ENCODE assay signal across 2 cellular contexts in the genomic region with DNA sequence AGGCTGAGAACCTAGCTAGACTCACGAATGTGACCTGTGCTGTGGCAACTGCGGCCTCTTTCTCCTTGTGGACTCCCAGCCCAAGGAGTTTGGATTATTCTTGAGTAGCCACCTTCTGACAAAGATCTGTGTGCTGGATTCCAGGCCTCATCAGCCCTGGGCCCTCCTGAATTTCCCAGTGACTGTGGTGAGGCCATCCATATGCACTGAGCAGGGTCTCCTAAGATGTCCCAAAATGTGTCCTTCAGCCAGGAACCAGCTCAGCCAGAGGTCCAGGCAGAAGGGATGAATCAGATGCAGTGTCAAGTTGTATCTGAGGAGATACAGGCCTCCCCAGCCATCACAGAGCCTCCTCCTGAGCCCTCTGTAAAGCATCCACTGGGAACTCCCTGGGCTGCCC.
TF ChIP-seq lines count a peak whose summit lies in the region.

No MANE protein-coding gene starts in this region.

TF ChIP-seq in SK-N-SH, 30 proteins besides CTCF, POLR2A, EP300 and RAD21 (continued from another document):
- TF ChIP-seq, protein P1, sequence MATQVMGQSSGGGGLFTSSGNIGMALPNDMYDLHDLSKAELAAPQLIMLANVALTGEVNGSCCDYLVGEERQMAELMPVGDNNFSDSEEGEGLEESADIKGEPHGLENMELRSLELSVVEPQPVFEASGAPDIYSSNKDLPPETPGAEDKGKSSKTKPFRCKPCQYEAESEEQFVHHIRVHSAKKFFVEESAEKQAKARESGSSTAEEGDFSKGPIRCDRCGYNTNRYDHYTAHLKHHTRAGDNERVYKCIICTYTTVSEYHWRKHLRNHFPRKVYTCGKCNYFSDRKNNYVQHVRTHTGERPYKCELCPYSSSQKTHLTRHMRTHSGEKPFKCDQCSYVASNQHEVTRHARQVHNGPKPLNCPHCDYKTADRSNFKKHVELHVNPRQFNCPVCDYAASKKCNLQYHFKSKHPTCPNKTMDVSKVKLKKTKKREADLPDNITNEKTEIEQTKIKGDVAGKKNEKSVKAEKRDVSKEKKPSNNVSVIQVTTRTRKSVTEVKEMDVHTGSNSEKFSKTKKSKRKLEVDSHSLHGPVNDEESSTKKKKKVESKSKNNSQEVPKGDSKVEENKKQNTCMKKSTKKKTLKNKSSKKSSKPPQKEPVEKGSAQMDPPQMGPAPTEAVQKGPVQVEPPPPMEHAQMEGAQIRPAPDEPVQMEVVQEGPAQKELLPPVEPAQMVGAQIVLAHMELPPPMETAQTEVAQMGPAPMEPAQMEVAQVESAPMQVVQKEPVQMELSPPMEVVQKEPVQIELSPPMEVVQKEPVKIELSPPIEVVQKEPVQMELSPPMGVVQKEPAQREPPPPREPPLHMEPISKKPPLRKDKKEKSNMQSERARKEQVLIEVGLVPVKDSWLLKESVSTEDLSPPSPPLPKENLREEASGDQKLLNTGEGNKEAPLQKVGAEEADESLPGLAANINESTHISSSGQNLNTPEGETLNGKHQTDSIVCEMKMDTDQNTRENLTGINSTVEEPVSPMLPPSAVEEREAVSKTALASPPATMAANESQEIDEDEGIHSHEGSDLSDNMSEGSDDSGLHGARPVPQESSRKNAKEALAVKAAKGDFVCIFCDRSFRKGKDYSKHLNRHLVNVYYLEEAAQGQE (IDR thresholded peaks at IDR 0.05; ENCODE audit: low read depth, low read length), result no peak
- TF ChIP-seq POLR2AphosphoS5 (IDR thresholded peaks at IDR 0.05; ENCODE audit: low read depth, low read length) (no peak), NRF1 (IDR thresholded peaks at IDR 0.05; ENCODE audit: low read depth, low read length) (no peak), RCOR1 (IDR thresholded peaks at IDR 0.05; ENCODE audit: low read length) (no peak), MEF2A (IDR thresholded peaks at IDR 0.05; ENCODE audit: borderline replicate concordance, low read depth) (no peak), FOXM1 (IDR thresholded peaks at IDR 0.05; ENCODE audit: low read depth) (no peak), SMC3 (IDR thresholded peaks at IDR 0.05; ENCODE audit: low read depth, low read length) (no peak), RFX5 (IDR thresholded peaks at IDR 0.05; ENCODE audit: low read length) (no peak), EZH2phosphoT487 (IDR thresholded peaks at IDR 0.05; ENCODE audit: borderline replicate concordance, low read depth) (no peak), JUND (IDR thresholded peaks at IDR 0.05) (no peak), RXRA (IDR thresholded peaks at IDR 0.05; ENCODE audit: borderline replicate concordance, low read depth) (no peak)
- TF ChIP-seq, protein P2, sequence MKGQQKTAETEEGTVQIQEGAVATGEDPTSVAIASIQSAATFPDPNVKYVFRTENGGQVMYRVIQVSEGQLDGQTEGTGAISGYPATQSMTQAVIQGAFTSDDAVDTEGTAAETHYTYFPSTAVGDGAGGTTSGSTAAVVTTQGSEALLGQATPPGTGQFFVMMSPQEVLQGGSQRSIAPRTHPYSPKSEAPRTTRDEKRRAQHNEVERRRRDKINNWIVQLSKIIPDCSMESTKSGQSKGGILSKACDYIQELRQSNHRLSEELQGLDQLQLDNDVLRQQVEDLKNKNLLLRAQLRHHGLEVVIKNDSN (IDR thresholded peaks at IDR 0.05; ENCODE audit: borderline replicate concordance, low read depth), result no peak
- TF ChIP-seq, protein P3, sequence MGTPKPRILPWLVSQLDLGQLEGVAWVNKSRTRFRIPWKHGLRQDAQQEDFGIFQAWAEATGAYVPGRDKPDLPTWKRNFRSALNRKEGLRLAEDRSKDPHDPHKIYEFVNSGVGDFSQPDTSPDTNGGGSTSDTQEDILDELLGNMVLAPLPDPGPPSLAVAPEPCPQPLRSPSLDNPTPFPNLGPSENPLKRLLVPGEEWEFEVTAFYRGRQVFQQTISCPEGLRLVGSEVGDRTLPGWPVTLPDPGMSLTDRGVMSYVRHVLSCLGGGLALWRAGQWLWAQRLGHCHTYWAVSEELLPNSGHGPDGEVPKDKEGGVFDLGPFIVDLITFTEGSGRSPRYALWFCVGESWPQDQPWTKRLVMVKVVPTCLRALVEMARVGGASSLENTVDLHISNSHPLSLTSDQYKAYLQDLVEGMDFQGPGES (IDR thresholded peaks at IDR 0.05; ENCODE audit: low read depth, low read length), result no peak

TF ChIP-seq in SK-N-SH treated with all-trans-retinoic acid at 6 μM for 48 hours, 23 proteins besides CTCF, POLR2A, EP300 and RAD21 (continued from another document):
- TF ChIP-seq, protein P4, sequence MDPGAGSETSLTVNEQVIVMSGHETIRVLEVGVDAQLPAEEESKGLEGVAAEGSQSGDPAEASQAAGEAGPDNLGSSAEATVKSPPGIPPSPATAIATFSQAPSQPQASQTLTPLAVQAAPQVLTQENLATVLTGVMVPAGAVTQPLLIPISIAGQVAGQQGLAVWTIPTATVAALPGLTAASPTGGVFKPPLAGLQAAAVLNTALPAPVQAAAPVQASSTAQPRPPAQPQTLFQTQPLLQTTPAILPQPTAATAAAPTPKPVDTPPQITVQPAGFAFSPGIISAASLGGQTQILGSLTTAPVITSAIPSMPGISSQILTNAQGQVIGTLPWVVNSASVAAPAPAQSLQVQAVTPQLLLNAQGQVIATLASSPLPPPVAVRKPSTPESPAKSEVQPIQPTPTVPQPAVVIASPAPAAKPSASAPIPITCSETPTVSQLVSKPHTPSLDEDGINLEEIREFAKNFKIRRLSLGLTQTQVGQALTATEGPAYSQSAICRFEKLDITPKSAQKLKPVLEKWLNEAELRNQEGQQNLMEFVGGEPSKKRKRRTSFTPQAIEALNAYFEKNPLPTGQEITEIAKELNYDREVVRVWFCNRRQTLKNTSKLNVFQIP (CRISPR knock-in tag; IDR thresholded peaks at IDR 0.05; ENCODE audit: borderline replicate concordance, low read depth), result no peak
- TF ChIP-seq GLIS3 (CRISPR knock-in tag; IDR thresholded peaks at IDR 0.05) (no peak), ARNTL (CRISPR knock-in tag; IDR thresholded peaks at IDR 0.05; ENCODE audit: borderline replicate concordance, low read depth) (no peak), ZFP30 (CRISPR knock-in tag; IDR thresholded peaks at IDR 0.05) (no peak), ESRRG (CRISPR knock-in tag; IDR thresholded peaks at IDR 0.05) (no peak), OSR1 (CRISPR knock-in tag; IDR thresholded peaks at IDR 0.05) (no peak), ZC3H10 (CRISPR knock-in tag; IDR thresholded peaks at IDR 0.05) (no peak), TOX (CRISPR knock-in tag; IDR thresholded peaks at IDR 0.05; ENCODE audit: borderline replicate concordance) (no peak), PPARA (CRISPR knock-in tag; IDR thresholded peaks at IDR 0.05; ENCODE audit: borderline replicate concordance) (no peak), ISL1 (CRISPR knock-in tag; IDR thresholded peaks at IDR 0.05) (no peak), BACH2 (CRISPR knock-in tag; IDR thresholded peaks at IDR 0.05; ENCODE audit: borderline replicate concordance) (no peak)
